ENCODE assay signal across 8 cellular contexts in the genomic region with DNA sequence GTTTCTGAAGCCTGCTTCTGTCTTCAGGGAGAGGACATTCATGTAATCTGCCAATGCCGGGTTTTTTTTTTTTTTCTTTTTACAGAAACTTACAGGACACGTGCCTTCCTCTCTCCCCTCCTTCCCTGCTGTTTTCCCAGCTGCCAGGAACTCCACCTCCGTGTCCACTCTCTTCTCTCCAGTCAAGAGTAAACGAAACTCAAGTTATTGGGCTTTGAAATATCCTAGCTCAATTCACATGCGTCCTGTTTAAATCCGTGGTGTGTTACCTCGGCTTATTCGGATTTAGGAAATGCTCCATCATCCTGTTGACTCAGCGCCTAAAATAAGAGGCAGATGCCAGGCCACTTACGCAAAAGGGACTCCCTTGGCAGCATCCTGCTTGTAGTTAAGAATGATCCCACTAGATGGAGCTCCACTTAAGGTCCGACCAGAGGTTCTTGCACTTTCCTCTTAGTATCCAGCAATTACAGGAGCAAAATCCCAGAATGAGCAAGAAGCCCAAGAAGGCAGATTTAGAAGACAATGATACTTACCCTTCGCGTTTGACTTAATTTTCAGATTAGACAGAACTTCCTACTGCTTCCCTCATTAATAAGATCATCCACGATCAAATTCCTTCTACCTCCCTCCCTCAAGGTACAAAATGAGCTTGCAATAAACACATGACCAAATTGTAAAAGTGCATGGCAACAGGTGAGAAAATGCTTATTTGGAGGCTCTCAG.
DNase-seq lines count a peak whose midpoint lies in the region; ATAC-seq and TF ChIP-seq lines count a peak whose summit lies in the region.

No MANE protein-coding gene starts in this region.

- POLR2A ChIA-PET in CD4-positive, alpha-beta T cell (lab: Charles Lee), result interaction anchor here (0.6 to 1.2 kb wide), 6 partner anchors 96 to 144 kb away, joined by 3 to 8 read pairs (median 4); partner anchors contain the start of gene ZCCHC2
- POLR2A ChIA-PET in SK-N-SH (lab: Yijun Ruan, JAX), result no interaction called here

- peak overlapping the region; percentile 70 for H3K4me3 ChIP-seq in GM23248
- peak overlapping the region; percentile 44 to 64 for H3K4me3 ChIP-seq in SK-N-SH (ENCODE audit: low read depth in 2 of 2, low read length in 1 of 2)
- H3K4me3 ChIP-seq in urinary bladder (ENCODE audit: low read depth, low read length), result no peak overlapping the region

- no peaks in the 10 kb centered on the region for H3K27me3 Mint-ChIP-seq in CD4-positive, alpha-beta T cell

- peak overlapping the region; percentile 85 for H3K4me2 ChIP-seq in GM23248 (ENCODE audit: unreplicated experiment)
- peak overlapping the region; percentile 77 for H3K4me2 ChIP-seq in SK-N-SH

- H2AFZ ChIP-seq in GM23248 (peak overlapping the region; percentile 84), SK-N-SH (ENCODE audit: low read depth) (peak overlapping the region; percentile 88; the same call in 1 of the 2 replicates)

- WGBS in GM23248 (ENCODE audit: low coverage in 1 of 2, low lambda C conversion rate in 2 of 2, missing lambda C conversion rate in 2 of 2), 2 experiments, result 0 to 1% methylated on average over 14 of the region's 14 CpGs
- WGBS in SK-N-SH (ENCODE audit: low lambda C conversion rate), result 3% methylated on average over 14 of the region's 14 CpGs
- 5% methylated on average over 14 of the region's 14 CpGs for WGBS in urinary bladder

- no peaks in the 10 kb centered on the region for H3F3A ChIP-seq in GM23248 (ENCODE audit: insufficient read depth)
- H3F3A ChIP-seq in SK-N-SH (replicated peaks; ENCODE audit: insufficient read depth), result peaks cover 5% of the 10 kb centered on the region

- H3K27ac Mint-ChIP-seq in CD4-positive, alpha-beta T cell, result no peak overlapping the region

- H3K27ac ChIP-seq in CD4-positive, alpha-beta T cell (ENCODE audit: low read depth, low read length), result no peak overlapping the region
- H3K27ac ChIP-seq in GM23248, result peak overlapping the region; percentile 78
- peak overlapping the region; percentile 51 to 85; a peak in 3 of 4 replicates for H3K27ac ChIP-seq in SK-N-SH (ENCODE audit: low read depth in 2 of 2, low read length in 1 of 2)
- H3K27ac ChIP-seq in urinary bladder (ENCODE audit: low read depth), result peak overlapping the region; percentile 52

- H3K4me1 Mint-ChIP-seq in CD4-positive, alpha-beta T cell (ENCODE audit: low read depth), result peaks cover 18% of the 10 kb centered on the region

- peak; percentile 83 for TF ChIP-seq CTCF in CD4-positive, alpha-beta T cell (IDR thresholded peaks at IDR 0.05)
- TF ChIP-seq CTCF in SK-N-SH (IDR thresholded peaks at IDR 0.05), result peak; percentile 85

- no peaks in the 10 kb centered on the region for H3K36me3 ChIP-seq in GM23248 (ENCODE audit: low read depth)
- no peaks in the 10 kb centered on the region for H3K36me3 ChIP-seq in SK-N-SH (replicated peaks in 1 of 2; ENCODE audit: control insufficient read depth in 1 of 2, insufficient read depth in 2 of 2, low read length in 1 of 2)
- H3K36me3 ChIP-seq in urinary bladder (ENCODE audit: insufficient read depth), result no peaks in the 10 kb centered on the region

- H3K9ac ChIP-seq in GM23248, result peak overlapping the region; percentile 79
- H3K9ac ChIP-seq in SK-N-SH, result peak overlapping the region; percentile 62; the same call in 1 of the 2 replicates

- intact Hi-C loops in CD4-positive, alpha-beta T cell (cut with DNase I, micrococcal nuclease), result loop anchor here (1.0 to 5.0 kb wide), 6 partner anchors 97 to 997 kb away; partner anchors contain the start of genes ZCCHC2 (in 2 of the 2) and VPS4B (in 1 of the 2)

- peaks cover 4% of the 10 kb centered on the region for H3K9me3 Mint-ChIP-seq in CD4-positive, alpha-beta T cell

- CTCF ChIA-PET in CD4-positive, alpha-beta T cell (lab: Charles Lee), result interaction anchor here (0.6 to 2.0 kb wide), 19 partner anchors 9 to 970 kb away, joined by 3 to 17 read pairs (median 4); partner anchors contain the start of gene ZCCHC2
- CTCF ChIA-PET in SK-N-SH (lab: Yijun Ruan, JAX), result interaction anchor here (0.6 to 2.4 kb wide), 46 partner anchors 9 to 1014 kb away, joined by 3 to 37 read pairs (median 3); partner anchors contain the start of gene ZCCHC2

- peak in 1 of 2 experiments; percentile 44; a peak in 1 of 4 replicates for TF ChIP-seq EP300 in SK-N-SH (IDR thresholded peaks at IDR 0.05; ENCODE audit: borderline replicate concordance in 1 of 2, low read depth in 1 of 2, low read length in 1 of 2)

- no peaks in the 10 kb centered on the region for H4K20me1 ChIP-seq in GM23248 (ENCODE audit: insufficient read depth)
- H4K20me1 ChIP-seq in SK-N-SH (ENCODE audit: insufficient read depth), result no peaks in the 10 kb centered on the region

- H3K9me2 ChIP-seq in GM23248 (ENCODE audit: insufficient read depth) (no peaks in the 10 kb centered on the region), SK-N-SH (no peaks in the 10 kb centered on the region)

- ATAC-seq in CD4-positive, alpha-beta T cell (ENCODE audit: poor library complexity), result peak; percentile 51

- H3K4me1 ChIP-seq in GM23248 (ENCODE audit: insufficient read depth), result peaks cover 4% of the 10 kb centered on the region
- H3K4me1 ChIP-seq in SK-N-SH (ENCODE audit: control insufficient read depth in 1 of 2, insufficient read depth in 2 of 2, low read depth in 1 of 2, low read length in 1 of 2), result peaks cover 0 to 4% of the 10 kb centered on the region in 2 experiments; a peak in 2 of 4 replicates
- no peaks in the 10 kb centered on the region for H3K4me1 ChIP-seq in urinary bladder (ENCODE audit: insufficient read depth)

- DNase-seq in CD4-positive, alpha-beta T cell, result peak in 9 of 10 experiments; percentile 5 to 41 (median 24)
- DNase-seq in GM23248 (peak; percentile 96), NCI-H1105 (lab: John Stamatoyannopoulos, UW) (peak; percentile 83), SK-N-SH (peak; percentile 66), glomerular visceral epithelial cell (ENCODE audit: extremely low spot score) (peak; percentile 91), non-pigmented ciliary epithelial cell (ENCODE audit: low read depth) (peak; percentile 87)
- peak; percentile 17 for DNase-seq in activated naive CD8-positive, alpha-beta T cell treated with anti-CD3 and anti-CD28 coated beads, Interleukin-2, amount 50 U/mL, for 16 hours (ENCODE audit: low read depth, low spot score)

- TF ChIP-seq RAD21 in SK-N-SH (IDR thresholded peaks at IDR 0.05; ENCODE audit: low read length), result peak; percentile 88

- H3K9me3 ChIP-seq in CD4-positive, alpha-beta T cell (ENCODE audit: control insufficient read depth, low read length), result no peaks in the 10 kb centered on the region
- peaks cover 5% of the 10 kb centered on the region for H3K9me3 ChIP-seq in GM23248 (ENCODE audit: low read depth)
- no peaks in the 10 kb centered on the region for H3K9me3 ChIP-seq in SK-N-SH

- H3K4me3 Mint-ChIP-seq in CD4-positive, alpha-beta T cell, result no peak overlapping the region

- H3K79me2 ChIP-seq in GM23248 (ENCODE audit: insufficient read depth), result no peaks in the 10 kb centered on the region
- no peaks in the 10 kb centered on the region for H3K79me2 ChIP-seq in SK-N-SH (ENCODE audit: insufficient read depth)

- in situ Hi-C loops in GM23248 (cut with MboI), result no loop called here

- H3K36me3 Mint-ChIP-seq in CD4-positive, alpha-beta T cell (ENCODE audit: low read depth), result no peaks in the 10 kb centered on the region

- H3K27me3 ChIP-seq in CD4-positive, alpha-beta T cell (ENCODE audit: control insufficient read depth, insufficient read depth, low read length), result no peaks in the 10 kb centered on the region
- H3K27me3 ChIP-seq in GM23248 (replicated peaks; ENCODE audit: insufficient read depth) (no peaks in the 10 kb centered on the region), SK-N-SH (ENCODE audit: insufficient read depth) (no peaks in the 10 kb centered on the region)

TF ChIP-seq in SK-N-SH, 30 proteins besides CTCF, POLR2A, EP300 and RAD21 (continues in another document):
- TF ChIP-seq SMC3 (IDR thresholded peaks at IDR 0.05; ENCODE audit: low read depth, low read length), result peak; percentile 86
- no peak for TF ChIP-seq NRF1 (IDR thresholded peaks at IDR 0.05; ENCODE audit: low read depth, low read length)
- TF ChIP-seq IRF3 (IDR thresholded peaks at IDR 0.05; ENCODE audit: low read depth, low read length), result no peak
- TF ChIP-seq FOXJ3 (CRISPR knock-in tag; IDR thresholded peaks at IDR 0.05), result no peak
- peak; percentile 73; the same call in 1 of the 2 replicates for TF ChIP-seq MEF2A (IDR thresholded peaks at IDR 0.05; ENCODE audit: borderline replicate concordance, low read depth)
- TF ChIP-seq FOSL2 (IDR thresholded peaks at IDR 0.05; ENCODE audit: borderline replicate concordance, low read depth), result peak; percentile 76
- TF ChIP-seq POLR2AphosphoS5 (IDR thresholded peaks at IDR 0.05; ENCODE audit: low read depth, low read length), result peak; percentile 48; the same call in 1 of the 2 replicates
- TF ChIP-seq EZH2phosphoT487 (IDR thresholded peaks at IDR 0.05; ENCODE audit: borderline replicate concordance, low read depth), result no peak
- no peak for TF ChIP-seq RCOR1 (IDR thresholded peaks at IDR 0.05; ENCODE audit: low read length)
- TF ChIP-seq NFIC (IDR thresholded peaks at IDR 0.05; ENCODE audit: borderline replicate concordance), result peak; percentile 82
- TF ChIP-seq ZBTB33 (IDR thresholded peaks at IDR 0.05; ENCODE audit: borderline replicate concordance, low read depth), result no peak

Comparison
In these comparisons a context has a peak if more than half of its experiments do, and no peak if none do; other contexts are left out.
1. DNase-seq: peak in every context shown above with its lines; median percentile 96 in GM23248; 91 in glomerular visceral epithelial cell; 87 in non-pigmented ciliary epithelial cell; 83 in NCI-H1105; 66 in SK-N-SH; 24 in CD4-positive, alpha-beta T cell; 17 in activated naive CD8-positive, alpha-beta T cell treated with anti-CD3 and anti-CD28 coated beads, Interleukin-2, amount 50 U/mL, for 16 hours.